8 cellular contexts compared by ENCODE assay signal in the genomic region with DNA sequence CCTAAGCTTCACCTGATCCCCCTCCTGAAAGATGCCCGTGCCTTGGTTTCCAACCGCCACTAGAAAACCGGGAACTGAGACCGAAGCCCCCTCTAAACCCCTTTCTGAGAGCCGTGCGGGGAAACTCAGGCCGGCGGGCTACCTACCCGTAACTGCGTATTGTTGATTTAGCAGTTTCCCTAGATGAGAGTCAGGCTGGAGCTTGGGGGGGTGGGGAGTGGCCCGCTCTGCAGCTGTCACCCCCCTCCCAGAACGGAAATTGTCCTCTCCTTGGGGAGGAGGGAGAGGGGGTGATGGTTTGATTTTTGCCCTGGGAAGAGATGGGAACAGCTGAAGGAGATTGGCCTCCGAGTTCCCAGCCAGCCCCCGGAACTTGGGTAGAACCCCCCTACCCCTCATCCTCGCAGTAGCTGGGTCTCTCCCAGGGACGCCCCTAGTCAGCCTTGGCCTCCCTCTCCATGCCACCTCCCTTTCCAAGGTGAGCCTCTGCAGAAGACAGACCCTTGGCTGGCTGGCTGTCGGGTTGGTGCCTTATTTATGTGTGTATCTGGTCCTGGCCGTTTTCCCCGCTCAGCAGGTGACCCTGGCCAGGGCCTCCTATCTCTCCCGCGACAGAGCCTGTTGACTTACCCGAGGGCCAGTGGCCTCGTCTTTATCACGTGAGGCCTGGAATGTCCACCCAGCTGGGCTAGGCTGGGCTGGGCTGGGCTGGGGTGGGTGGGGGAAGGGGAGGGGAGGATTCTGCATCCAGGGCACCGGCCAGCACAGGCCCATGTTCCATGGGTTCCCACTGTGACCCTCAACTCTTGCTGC. TPM values are rescaled to one million over a fixed set of nuclear protein-coding genes. Genes with fewer than 3 reads are reported as not detected.
DNase-seq lines count a peak whose midpoint lies in the region; ATAC-seq and TF ChIP-seq lines count a peak whose summit lies in the region.

No MANE protein-coding gene starts in this region.

- in situ Hi-C loops in gastrocnemius medialis (cut with MboI; ENCODE audit: low sequenced_read_pairs in 4 of 4): no loop called here

- TF ChIP-seq CTCF in ascending aorta (IDR thresholded peaks at IDR 0.05) (no peak), gastrocnemius medialis (IDR thresholded peaks at IDR 0.05 in 4 of 5, conservative IDR thresholded peaks at IDR 0.05 in 1 of 5) (no peak)

- peak; percentile 85 to 94 for TF ChIP-seq POLR2A in gastrocnemius medialis (IDR thresholded peaks at IDR 0.05)

- H3K36me3 Mint-ChIP-seq in activated T-cell treated with anti-CD3 and anti-CD28 coated beads, Interleukin-2, amount 50 U/mL, for 4 hours (ENCODE audit: insufficient read depth): no peaks in the 10 kb centered on the region

- no peaks in the 10 kb centered on the region for H3K9me3 ChIP-seq in ascending aorta
- H3K9me3 ChIP-seq in iPS-15b (ENCODE audit: control insufficient read depth, insufficient read depth, low read length): no peaks in the 10 kb centered on the region
- no peaks in the 10 kb centered on the region for H3K9me3 ChIP-seq in gastrocnemius medialis

- H3K4me3 ChIP-seq in ascending aorta (peak overlapping the region; percentile 76 to 79), iPS-15b (ENCODE audit: low read depth, low read length) (peak overlapping the region; percentile 75), gastrocnemius medialis (peak overlapping the region; percentile 77 to 92 (median 90))

- ATAC-seq in activated T-cell treated with anti-CD3 and anti-CD28 coated beads, Interleukin-2, amount 50 U/mL, for 4 hours: no peak
- ATAC-seq in gastrocnemius medialis (peak; percentile 41 to 52), GM18517 (IDR thresholded peaks at IDR 0.05; ENCODE audit: unreplicated experiment) (no peak), HG03196 (IDR thresholded peaks at IDR 0.05; ENCODE audit: unreplicated experiment) (no peak), GM21723 (IDR thresholded peaks at IDR 0.05; ENCODE audit: unreplicated experiment) (no peak)

- H3K27me3 ChIP-seq in ascending aorta: no peaks in the 10 kb centered on the region
- H3K27me3 ChIP-seq in iPS-15b (ENCODE audit: control insufficient read depth, insufficient read depth, low read length): peaks cover 16% of the 10 kb centered on the region
- no peaks in the 10 kb centered on the region for H3K27me3 ChIP-seq in gastrocnemius medialis

- H3K4me1 Mint-ChIP-seq in activated T-cell treated with anti-CD3 and anti-CD28 coated beads, Interleukin-2, amount 50 U/mL, for 4 hours (ENCODE audit: low read depth): peaks cover 44% of the 10 kb centered on the region

- intact Hi-C loops in ascending aorta (cut with DNase I) (loop anchor here (1.0 kb wide), 1 partner anchor 16 kb away; no protein-coding TSS in a partner anchor), gastrocnemius medialis (cut with DNase I; ENCODE audit: low total_unique reads) (no loop called here)

- peak overlapping the region; percentile 85 for H3K4me3 Mint-ChIP-seq in activated T-cell treated with anti-CD3 and anti-CD28 coated beads, Interleukin-2, amount 50 U/mL, for 4 hours

- peaks cover 56% of the 10 kb centered on the region for H3K27me3 Mint-ChIP-seq in activated T-cell treated with anti-CD3 and anti-CD28 coated beads, Interleukin-2, amount 50 U/mL, for 4 hours (ENCODE audit: low read depth)

- peak overlapping the region; percentile 37 for H3K9ac ChIP-seq in iPS-15b (ENCODE audit: low read depth, low read length)

- H3K9me3 Mint-ChIP-seq in activated T-cell treated with anti-CD3 and anti-CD28 coated beads, Interleukin-2, amount 50 U/mL, for 4 hours: no peaks in the 10 kb centered on the region

- H3K36me3 ChIP-seq in ascending aorta (no peaks in the 10 kb centered on the region), iPS-15b (ENCODE audit: control insufficient read depth, insufficient read depth, low read length) (no peaks in the 10 kb centered on the region), gastrocnemius medialis (no peaks in the 10 kb centered on the region)

- no peak for DNase-seq in activated T-cell treated with anti-CD3 and anti-CD28 coated beads, Interleukin-2, amount 50 U/mL, for 4 hours
- DNase-seq in activated T-cell treated with anti-CD3 and anti-CD28 coated beads for 4 hours (no peak), ascending aorta (ENCODE audit: low spot score in 2 of 2) (no peak), gastrocnemius medialis (peak; percentile 95 to 97)

- H3K4me1 ChIP-seq in ascending aorta (peaks cover 27 to 52% of the 10 kb centered on the region in 2 donors), iPS-15b (ENCODE audit: control insufficient read depth, insufficient read depth, low read length) (peaks cover 32% of the 10 kb centered on the region), gastrocnemius medialis (peaks cover 59% of the 10 kb centered on the region in 2 donors)

- H3K27ac ChIP-seq in ascending aorta: peak overlapping the region; percentile 96
- peak overlapping the region; percentile 97 to 99 (median 98) for H3K27ac ChIP-seq in gastrocnemius medialis

RNA-seq across cellular contexts. Expression of gene CXXC5, which starts 2.7 kb away (rescaled TPM):
- total RNA-seq in activated T-cell treated with anti-CD3 and anti-CD28 coated beads, Interleukin-2, amount 50 U/mL, for 4 hours: 1 to 10 TPM; 1.2 to 3.3 (median 1.4) TPM
- total RNA-seq in ascending aorta: 41.9 TPM
- total RNA-seq in gastrocnemius medialis: 10 to 100 TPM; 38.5 to 83.8 (median 60.9) TPM

Comparison
In these comparisons a context has a peak if more than half of its experiments do, and no peak if none do; other contexts are left out.
1. ATAC-seq: peak in gastrocnemius medialis (2 of 2); none in activated T-cell treated with anti-CD3 and anti-CD28 coated beads, Interleukin-2, amount 50 U/mL, for 4 hours (0 of 2), GM18517 (single experiment), HG03196 (single experiment) and GM21723 (single experiment).
2. DNase-seq: peak in gastrocnemius medialis (2 of 2); none in activated T-cell treated with anti-CD3 and anti-CD28 coated beads, Interleukin-2, amount 50 U/mL, for 4 hours (single experiment), activated T-cell treated with anti-CD3 and anti-CD28 coated beads for 4 hours (single experiment) and ascending aorta (0 of 2).
3. RNA of gene CXXC5, which starts 2.7 kb away (total RNA-seq): 38.5 to 83.8 TPM in gastrocnemius medialis and 41.9 TPM in ascending aorta (single experiment); 1.2 to 3.3 TPM in activated T-cell treated with anti-CD3 and anti-CD28 coated beads, Interleukin-2, amount 50 U/mL, for 4 hours; every median in the first group is over 4 times any median in the second.
4. Peak in every context shown above with its lines, with median percentiles within 50 percentile points of each other: H3K4me3 ChIP-seq.